8 cellular contexts compared by ENCODE assay signal in genomic region chr10:105837951-105838350, GRCh38.
A peak's percentile ranks its signal among the peaks of the same experiment; 100 is the strongest.
DNase-seq lines count a peak whose midpoint lies in the region; ATAC-seq lines count a peak whose summit lies in the region.

No MANE protein-coding gene starts in this region.

- H3K27me3 ChIP-seq in right cardiac atrium (ENCODE audit: control insufficient read depth, insufficient read depth): no peaks in the 10 kb centered on the region

- peak overlapping the region; percentile 83 for H3K4me3 Mint-ChIP-seq in activated CD4-positive, alpha-beta T cell treated with anti-CD3 and anti-CD28 coated beads, Interleukin-2, amount 10 ng/mL, durations not matched to agents 24 days and 14 days

- H3K9me3 ChIP-seq in right cardiac atrium (ENCODE audit: control insufficient read depth, low read length): no peaks in the 10 kb centered on the region

- no peaks in the 10 kb centered on the region for H3K36me3 Mint-ChIP-seq in activated CD4-positive, alpha-beta T cell treated with anti-CD3 and anti-CD28 coated beads, Interleukin-2, amount 10 ng/mL, durations not matched to agents 24 days and 14 days (ENCODE audit: low read depth)

- no peak overlapping the region for H3K27ac ChIP-seq in right cardiac atrium (ENCODE audit: low read length)

- H3K27ac Mint-ChIP-seq in activated CD4-positive, alpha-beta T cell treated with anti-CD3 and anti-CD28 coated beads, Interleukin-2, amount 10 ng/mL, durations not matched to agents 24 days and 14 days: peak overlapping the region; percentile 58

- peak overlapping the region; percentile 50 for H3K4me3 ChIP-seq in right cardiac atrium (ENCODE audit: low read length)

- ATAC-seq in HG03039 (IDR thresholded peaks at IDR 0.05; ENCODE audit: unreplicated experiment): peak; percentile 87
- ATAC-seq in right cardiac atrium: peak; percentile 65 to 87

- intact Hi-C loops in activated CD4-positive, alpha-beta T cell treated with anti-CD3 and anti-CD28 coated beads, Interleukin-2, amount 10 ng/mL, durations not matched to agents 24 days and 14 days (cut with micrococcal nuclease): no loop called here
- intact Hi-C loops in right cardiac atrium (cut with DNase I): no loop called here

- WGBS in right cardiac atrium: 39% methylated on average over 2 of the region's 2 CpGs

- DNase-seq in activated CD4-positive, alpha-beta T cell treated with anti-CD3 and anti-CD28 coated beads, Interleukin-2, amount 10 ng/mL, durations not matched to agents 24 days and 14 days: peak; percentile 71
- DNase-seq in activated CD4-positive, alpha-beta T cell treated with anti-CD3 and anti-CD28 coated beads, Interleukin-2, amount 50 U/mL, for 48 hours: no peak
- peak; percentile 8 for DNase-seq in SK-N-DZ (ENCODE audit: low spot score)
- DNase-seq in right cardiac atrium: no peak
- peak; percentile 3 for DNase-seq in stromal cell of bone marrow (ENCODE audit: low read depth)
- no peak for DNase-seq in glomerular visceral epithelial cell (ENCODE audit: extremely low spot score)
- no peak for DNase-seq in AG08396 (ENCODE audit: low spot score)

- H3K4me1 ChIP-seq in right cardiac atrium (ENCODE audit: control insufficient read depth, insufficient read depth, low read length): no peaks in the 10 kb centered on the region

- no peaks in the 10 kb centered on the region for H3K27me3 Mint-ChIP-seq in activated CD4-positive, alpha-beta T cell treated with anti-CD3 and anti-CD28 coated beads, Interleukin-2, amount 10 ng/mL, durations not matched to agents 24 days and 14 days

- no peaks in the 10 kb centered on the region for H3K9me3 Mint-ChIP-seq in activated CD4-positive, alpha-beta T cell treated with anti-CD3 and anti-CD28 coated beads, Interleukin-2, amount 10 ng/mL, durations not matched to agents 24 days and 14 days

- H3K4me1 Mint-ChIP-seq in activated CD4-positive, alpha-beta T cell treated with anti-CD3 and anti-CD28 coated beads, Interleukin-2, amount 10 ng/mL, durations not matched to agents 24 days and 14 days: peaks cover 17% of the 10 kb centered on the region

Comparison
In these comparisons a context has a peak if more than half of its experiments do, and no peak if none do; other contexts are left out.
1. DNase-seq: peak in activated CD4-positive, alpha-beta T cell treated with anti-CD3 and anti-CD28 coated beads, Interleukin-2, amount 10 ng/mL, durations not matched to agents 24 days and 14 days (single experiment), SK-N-DZ (single experiment) and stromal cell of bone marrow (single experiment); none in activated CD4-positive, alpha-beta T cell treated with anti-CD3 and anti-CD28 coated beads, Interleukin-2, amount 50 U/mL, for 48 hours (0 of 2), right cardiac atrium (0 of 3), glomerular visceral epithelial cell (single experiment) and AG08396 (single experiment).